In the genomic region with DNA sequence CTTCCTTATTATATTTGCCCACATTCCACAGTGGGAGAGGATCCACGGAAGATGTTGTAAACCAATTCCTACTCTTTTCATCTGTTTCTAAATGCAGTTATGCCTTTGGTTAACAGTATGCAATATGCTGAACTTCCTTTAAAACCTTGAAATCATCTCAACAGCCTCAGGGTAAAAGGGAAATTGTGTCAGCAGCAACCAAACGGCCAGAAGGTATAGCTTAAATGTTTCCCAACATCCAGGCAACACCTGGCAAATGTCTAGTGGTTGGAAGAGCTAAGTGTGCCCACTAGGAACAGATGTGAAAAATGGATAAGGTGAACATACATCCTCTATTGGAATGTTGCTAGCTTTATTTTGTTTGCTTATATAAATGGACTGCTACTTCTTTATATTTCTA, we compare ENCODE assay signal across 1 cellular context.
TF ChIP-seq lines count a peak whose summit lies in the region.

No MANE protein-coding gene starts in this region.

TF ChIP-seq in WTC11, 78 proteins besides CTCF, POLR2A, EP300 and RAD21 (continued from another document):
- TF ChIP-seq RELA (CRISPR knock-in tag; IDR thresholded peaks at IDR 0.05; ENCODE audit: borderline replicate concordance) (no peak), RORB (CRISPR knock-in tag; IDR thresholded peaks at IDR 0.05) (no peak), NFATC4 (CRISPR knock-in tag; IDR thresholded peaks at IDR 0.05) (no peak), OVOL2 (CRISPR knock-in tag; IDR thresholded peaks at IDR 0.05; ENCODE audit: borderline replicate concordance) (no peak)
